19 cellular contexts compared by ENCODE assay signal in genomic region chr14:21091784-21092146, GRCh38. TPM values are rescaled to one million over a fixed set of nuclear protein-coding genes. Genes with fewer than 3 reads are reported as not detected.
DNase-seq lines count a peak whose midpoint lies in the region; ATAC-seq and TF ChIP-seq lines count a peak whose summit lies in the region.
"Had no signal": no experiment of that assay in that cellular context is flagged by ENCODE, and none has a peak within 500 bp of the region (broad histone marks: within the 10 kb centered on the region; RNA-seq: fewer than 3 reads in every experiment).

No MANE protein-coding gene starts in this region.

- peak overlapping the region; percentile 17 to 79 (median 64); a peak in 18 of 22 replicates for H3K9ac ChIP-seq in BLaER1 treated with 17β-estradiol and CSF1 and Interleukin-3, amounts not matched to agents 10 nM and 100 nM
- H3K9ac ChIP-seq: KMS-11 had no signal

- peak overlapping the region in 3 of 10 experiments; percentile 15 to 51 (median 24); a peak in 4 of 20 replicates for H3K4me3 ChIP-seq in BLaER1 treated with 17β-estradiol and CSF1 and Interleukin-3, amounts not matched to agents 10 nM and 100 nM
- H3K4me3 ChIP-seq in WERI-Rb-1 (ENCODE audit: low read depth, low read length), result no peak overlapping the region
- H3K4me3 ChIP-seq in sigmoid colon, result no peak overlapping the region
- no peak overlapping the region for H3K4me3 ChIP-seq in coronary artery
- H3K4me3 ChIP-seq: SJSA1, thoracic aorta had no signal

- DNase-seq in WERI-Rb-1 (no peak), glutamatergic neuron (no peak), sigmoid colon (no peak), coronary artery (ENCODE audit: low spot score) (no peak)
- DNase-seq in activated naive CD8-positive, alpha-beta T cell treated with anti-CD3 and anti-CD28 coated beads, Interleukin-2, amount 50 U/mL, for 24 hours, result no peak
- DNase-seq: amniotic stem cell, NCI-H1930, NCI-H446 treated with DMSO at 0.1 percent for 48 hours had no signal

- TF ChIP-seq CTCF in WERI-Rb-1 (IDR thresholded peaks at IDR 0.05; ENCODE audit: low read depth, low read length) (no peak), glutamatergic neuron (IDR thresholded peaks at IDR 0.05; ENCODE audit: partially characterized antibody, unreplicated experiment) (no peak), sigmoid colon (IDR thresholded peaks at IDR 0.05) (no peak), coronary artery (IDR thresholded peaks at IDR 0.05) (no peak)

- H3K4me3 Mint-ChIP-seq in glutamatergic neuron (ENCODE audit: unreplicated experiment), result peak overlapping the region; percentile 87
- no peak overlapping the region for H3K4me3 Mint-ChIP-seq in activated naive CD8-positive, alpha-beta T cell treated with anti-CD3 and anti-CD28 coated beads, Interleukin-2, amount 50 U/mL, for 24 hours
- H3K4me3 Mint-ChIP-seq: activated B cell treated with CpG ODN at 0.5 μM for 24 hours; activated CD4-positive, alpha-beta memory T cell treated with anti-CD3 and anti-CD28 coated beads for 36 hours had no signal

- no peak for TF ChIP-seq POLR2A in sigmoid colon (IDR thresholded peaks at IDR 0.05)

- H3K9me3 ChIP-seq in BLaER1 treated with 17β-estradiol and CSF1 and Interleukin-3, amounts not matched to agents 10 nM and 100 nM (replicated peaks in 1 of 11), result no peaks in the 10 kb centered on the region
- H3K9me3 ChIP-seq in WERI-Rb-1 (ENCODE audit: severe bottlenecking) (no peaks in the 10 kb centered on the region), sigmoid colon (no peaks in the 10 kb centered on the region)
- H3K9me3 ChIP-seq: SJSA1, thoracic aorta had no signal

- peaks cover 8 to 57% (median 40%) of the 10 kb centered on the region in 11 experiments for H3K36me3 ChIP-seq in BLaER1 treated with 17β-estradiol and CSF1 and Interleukin-3, amounts not matched to agents 10 nM and 100 nM
- peaks cover 75% of the 10 kb centered on the region for H3K36me3 ChIP-seq in WERI-Rb-1
- peaks cover 0 to 55% (median 29%) of the 10 kb centered on the region in 4 donors for H3K36me3 ChIP-seq in sigmoid colon

- ATAC-seq in HG02973 (IDR thresholded peaks at IDR 0.05; ENCODE audit: unreplicated experiment) (no peak), HG02763 (IDR thresholded peaks at IDR 0.05; ENCODE audit: unreplicated experiment) (no peak)
- no peak for ATAC-seq in activated naive CD8-positive, alpha-beta T cell treated with anti-CD3 and anti-CD28 coated beads, Interleukin-2, amount 50 U/mL, for 24 hours

- peak overlapping the region; percentile 96 for H3K27ac Mint-ChIP-seq in glutamatergic neuron (ENCODE audit: unreplicated experiment)
- H3K27ac Mint-ChIP-seq in activated naive CD8-positive, alpha-beta T cell treated with anti-CD3 and anti-CD28 coated beads, Interleukin-2, amount 50 U/mL, for 24 hours, result no peak overlapping the region
- H3K27ac Mint-ChIP-seq: activated B cell treated with CpG ODN at 0.5 μM for 24 hours; activated CD4-positive, alpha-beta memory T cell treated with anti-CD3 and anti-CD28 coated beads for 36 hours had no signal

- H4K20me1 ChIP-seq in BLaER1 treated with 17β-estradiol and CSF1 and Interleukin-3, amounts not matched to agents 10 nM and 100 nM, result peaks cover 5 to 96% (median 47%) of the 10 kb centered on the region in 11 experiments; a peak in 15 of 22 replicates

- H3K9me3 Mint-ChIP-seq in glutamatergic neuron (ENCODE audit: unreplicated experiment), result peaks cover 23% of the 10 kb centered on the region
- no peaks in the 10 kb centered on the region for H3K9me3 Mint-ChIP-seq in activated naive CD8-positive, alpha-beta T cell treated with anti-CD3 and anti-CD28 coated beads, Interleukin-2, amount 50 U/mL, for 24 hours
- H3K9me3 Mint-ChIP-seq: activated B cell treated with CpG ODN at 0.5 μM for 24 hours; activated CD4-positive, alpha-beta memory T cell treated with anti-CD3 and anti-CD28 coated beads for 36 hours; CD4-positive, alpha-beta T cell had no signal

- peaks cover 48% of the 10 kb centered on the region for H3K4me1 Mint-ChIP-seq in glutamatergic neuron (ENCODE audit: low read depth, unreplicated experiment)
- peaks cover 20% of the 10 kb centered on the region for H3K4me1 Mint-ChIP-seq in activated naive CD8-positive, alpha-beta T cell treated with anti-CD3 and anti-CD28 coated beads, Interleukin-2, amount 50 U/mL, for 24 hours

- no peaks in the 10 kb centered on the region for H3K27me3 ChIP-seq in BLaER1 treated with 17β-estradiol and CSF1 and Interleukin-3, amounts not matched to agents 10 nM and 100 nM
- H3K27me3 ChIP-seq in WERI-Rb-1 (ENCODE audit: insufficient read depth, low read depth, severe bottlenecking) (no peaks in the 10 kb centered on the region), sigmoid colon (no peaks in the 10 kb centered on the region)
- H3K27me3 ChIP-seq: SJSA1 had no signal

- 90 to 93% methylated on average over 35 of the region's 35 CpGs for WGBS in sigmoid colon, 2 donors

- H3K4me2 ChIP-seq in BLaER1 treated with 17β-estradiol and CSF1 and Interleukin-3, amounts not matched to agents 10 nM and 100 nM, result peak overlapping the region; percentile 55 to 86 (median 75)
- H3K4me2 ChIP-seq: KMS-11 had no signal

- H3K36me3 Mint-ChIP-seq in glutamatergic neuron (ENCODE audit: unreplicated experiment), result no peaks in the 10 kb centered on the region
- H3K36me3 Mint-ChIP-seq in activated naive CD8-positive, alpha-beta T cell treated with anti-CD3 and anti-CD28 coated beads, Interleukin-2, amount 50 U/mL, for 24 hours (ENCODE audit: low read depth), result no peaks in the 10 kb centered on the region

- H3K27me3 Mint-ChIP-seq in glutamatergic neuron (ENCODE audit: unreplicated experiment), result peaks cover 32% of the 10 kb centered on the region
- H3K27me3 Mint-ChIP-seq in activated naive CD8-positive, alpha-beta T cell treated with anti-CD3 and anti-CD28 coated beads, Interleukin-2, amount 50 U/mL, for 24 hours, result no peaks in the 10 kb centered on the region
- H3K27me3 Mint-ChIP-seq: activated B cell treated with CpG ODN at 0.5 μM for 24 hours; activated CD4-positive, alpha-beta memory T cell treated with anti-CD3 and anti-CD28 coated beads for 36 hours; CD4-positive, alpha-beta T cell had no signal

- TF ChIP-seq EP300 in sigmoid colon (IDR thresholded peaks at IDR 0.05), result no peak

- intact Hi-C loops in sigmoid colon (cut with DNase I), result loop anchor here (1.0 to 10.0 kb wide), 5 partner anchors 13 to 757 kb away; partner anchors contain the start of gene CCNB1IP1

- H3K27ac ChIP-seq in BLaER1 treated with 17β-estradiol and CSF1 and Interleukin-3, amounts not matched to agents 10 nM and 100 nM, result peak overlapping the region in 10 of 11 experiments; percentile 18 to 84 (median 63); a peak in 18 of 22 replicates
- H3K27ac ChIP-seq in WERI-Rb-1 (peak overlapping the region; percentile 99), sigmoid colon (peak overlapping the region; percentile 39 to 58 (median 56)), coronary artery (no peak overlapping the region)
- H3K27ac ChIP-seq: KMS-11, SJSA1, thoracic aorta had no signal

- H3K4me1 ChIP-seq in BLaER1 treated with 17β-estradiol and CSF1 and Interleukin-3, amounts not matched to agents 10 nM and 100 nM, result peaks cover 24 to 76% (median 63%) of the 10 kb centered on the region in 10 experiments
- H3K4me1 ChIP-seq in sigmoid colon, result peaks cover 0 to 49% (median 43%) of the 10 kb centered on the region in 4 donors

RNA-seq across cellular contexts. Expression of gene ZNF219, which starts 6.7 kb away (rescaled TPM):
- total RNA-seq in glutamatergic neuron (ENCODE audit: unreplicated experiment) (103 TPM), sigmoid colon (10 to 100 TPM; 38.2 to 89.7 (median 65.0) TPM)
- 10 to 100 TPM; 27.6 to 52.9 (median 29.4) TPM for polyA plus RNA-seq in sigmoid colon

RNA-seq across cellular contexts. Expression of gene TMEM253, which starts 9.1 kb away (rescaled TPM):
- total RNA-seq in glutamatergic neuron (ENCODE audit: unreplicated experiment), result 0.64 TPM
- total RNA-seq in sigmoid colon, result 1 to 10 TPM in 1 of 4 donors, not detected in 3; 1.1 TPM
- 10 to 100 TPM; 14.1 to 28.4 (median 14.4) TPM for polyA plus RNA-seq in sigmoid colon
- total RNA-seq: activated B cell treated with CpG ODN at 0.5 μM for 24 hours; activated CD4-positive, alpha-beta memory T cell treated with anti-CD3 and anti-CD28 coated beads for 36 hours; CD4-positive, alpha-beta T cell; SJSA1; T-helper 2 cell treated with Interferon-gamma antibody and Interleukin-4, amounts not matched to agents 100 ng/mL and 5 ng/mL, for 36 hours; thoracic aorta had no signal

RNA-seq across cellular contexts. Expression of gene ARHGEF40, which starts 21.7 kb away (rescaled TPM):
- total RNA-seq in glutamatergic neuron (ENCODE audit: unreplicated experiment) (42.4 TPM), sigmoid colon (10 to 100 TPM; 15.0 to 48.5 (median 17.4) TPM)
- polyA plus RNA-seq in sigmoid colon, result 10 to 100 TPM; 12.5 to 26.5 (median 18.0) TPM
- total RNA-seq: T-helper 2 cell treated with Interferon-gamma antibody and Interleukin-4, amounts not matched to agents 100 ng/mL and 5 ng/mL, for 36 hours had no signal

RNA-seq across cellular contexts. Expression of gene RNASE8, which starts 34.1 kb away (rescaled TPM):
- total RNA-seq in glutamatergic neuron (ENCODE audit: unreplicated experiment), result not detected
- total RNA-seq in sigmoid colon, result not detected
- not detected for polyA plus RNA-seq in sigmoid colon
- total RNA-seq: activated B cell treated with CpG ODN at 0.5 μM for 24 hours; activated CD4-positive, alpha-beta memory T cell treated with anti-CD3 and anti-CD28 coated beads for 36 hours; CD4-positive, alpha-beta T cell; esophagus mucosa; SJSA1; T-helper 2 cell treated with Interferon-gamma antibody and Interleukin-4, amounts not matched to agents 100 ng/mL and 5 ng/mL, for 36 hours; thoracic aorta had no signal

RNA-seq across cellular contexts. Expression of gene RNASE7, which starts 49.6 kb away (rescaled TPM):
- total RNA-seq in glutamatergic neuron (ENCODE audit: unreplicated experiment), result not detected
- not detected for total RNA-seq in sigmoid colon
- under 1 TPM in 1 of 3 donors, not detected in 2; 0.10 TPM for polyA plus RNA-seq in sigmoid colon
- total RNA-seq: activated B cell treated with CpG ODN at 0.5 μM for 24 hours; activated CD4-positive, alpha-beta memory T cell treated with anti-CD3 and anti-CD28 coated beads for 36 hours; CD4-positive, alpha-beta T cell; SJSA1; T-helper 2 cell treated with Interferon-gamma antibody and Interleukin-4, amounts not matched to agents 100 ng/mL and 5 ng/mL, for 36 hours had no signal

Comparison
In these comparisons a context has a peak if more than half of its experiments do, and no peak if none do; other contexts are left out.
1. H3K27ac ChIP-seq: peak in BLaER1 treated with 17β-estradiol and CSF1 and Interleukin-3, amounts not matched to agents 10 nM and 100 nM (10 of 11), WERI-Rb-1 (single experiment) and sigmoid colon (4 of 4); none in coronary artery (0 of 2).